Comparison of ENCODE assay signal across 11 cellular contexts in the genomic region with DNA sequence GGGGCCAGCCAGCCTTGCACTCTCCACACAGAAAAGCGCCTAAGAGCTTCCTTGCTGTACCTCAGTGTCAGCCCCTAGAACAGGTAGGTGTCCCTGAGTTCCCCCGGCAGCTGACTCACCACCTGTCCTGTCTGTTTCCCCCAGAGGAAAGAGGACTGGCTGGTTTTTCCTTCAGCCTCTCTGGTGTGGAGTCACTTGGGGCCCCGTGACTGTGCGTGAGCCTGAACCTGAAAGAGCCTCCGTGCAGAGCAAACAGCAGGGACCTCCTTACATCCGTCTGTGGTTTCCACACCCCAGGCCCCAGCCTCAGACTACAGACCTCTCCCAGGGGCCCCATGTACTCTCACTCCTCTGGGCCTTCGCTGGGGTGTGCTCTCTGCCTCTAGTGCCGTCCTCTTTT.
A peak's percentile ranks its signal among the peaks of the same experiment; 100 is the strongest.
DNase-seq lines count a peak whose midpoint lies in the region; ATAC-seq and FAIRE-seq lines count a peak whose summit lies in the region.
"Had no signal": no experiment of that assay in that cellular context is flagged by ENCODE, and none has a peak within 500 bp of the region (broad histone marks: within the 10 kb centered on the region; RNA-seq: fewer than 3 reads in every experiment).

No MANE protein-coding gene starts in this region.

- 82% methylated on average over 8 of the region's 8 CpGs for WGBS in right cardiac atrium

- no peaks in the 10 kb centered on the region for H3K36me3 Mint-ChIP-seq in activated CD4-positive, alpha-beta T cell treated with anti-CD3 and anti-CD28 coated beads, Interleukin-2, amount 10 ng/mL, durations not matched to agents 7 days and 5 days (ENCODE audit: low read depth)

- no peak overlapping the region for H3K27ac ChIP-seq in right cardiac atrium (ENCODE audit: low read length)

- H3K27me3 ChIP-seq in right cardiac atrium (ENCODE audit: control insufficient read depth, insufficient read depth): no peaks in the 10 kb centered on the region

- DNase-seq in activated CD4-positive, alpha-beta T cell treated with anti-CD3 and anti-CD28 coated beads, Interleukin-2, amount 10 ng/mL, durations not matched to agents 7 days and 5 days: peak; percentile 74
- peak; percentile 18 for DNase-seq in effector CD4-positive, alpha-beta T cell
- peak; percentile 27 to 34 for DNase-seq in stimulated activated CD8-positive, alpha-beta memory T cell treated with anti-CD3 and anti-CD28 coated beads, Interleukin-7, amount 100 ng/mL, for 4 hours (ENCODE audit: low read depth in 2 of 2)
- DNase-seq in DMS79 treated with DMSO at 0.1 percent for 48 hours (lab: John Stamatoyannopoulos, UW) (no peak), right cardiac atrium (no peak), GM19239 (ENCODE audit: insufficient read length, low spot score) (no peak), NCI-H1048 (lab: John Stamatoyannopoulos, UW) (no peak)
- DNase-seq: mammary epithelial cell, MM.1S had no signal

- H3K27me3 Mint-ChIP-seq in activated CD4-positive, alpha-beta T cell treated with anti-CD3 and anti-CD28 coated beads, Interleukin-2, amount 10 ng/mL, durations not matched to agents 7 days and 5 days: peaks cover 10% of the 10 kb centered on the region

- peaks cover 14% of the 10 kb centered on the region for H3K4me1 ChIP-seq in right cardiac atrium (ENCODE audit: control insufficient read depth, insufficient read depth, low read length)

- H3K4me1 Mint-ChIP-seq in activated CD4-positive, alpha-beta T cell treated with anti-CD3 and anti-CD28 coated beads, Interleukin-2, amount 10 ng/mL, durations not matched to agents 7 days and 5 days: peaks cover 36% of the 10 kb centered on the region

- H3K9me3 ChIP-seq in right cardiac atrium (ENCODE audit: control insufficient read depth, low read length): no peaks in the 10 kb centered on the region

- peak overlapping the region; percentile 60 for H3K4me3 Mint-ChIP-seq in activated CD4-positive, alpha-beta T cell treated with anti-CD3 and anti-CD28 coated beads, Interleukin-2, amount 10 ng/mL, durations not matched to agents 7 days and 5 days

- peak overlapping the region; percentile 75 for H3K27ac Mint-ChIP-seq in activated CD4-positive, alpha-beta T cell treated with anti-CD3 and anti-CD28 coated beads, Interleukin-2, amount 10 ng/mL, durations not matched to agents 7 days and 5 days

- no peak overlapping the region for H3K4me3 ChIP-seq in right cardiac atrium (ENCODE audit: low read length)

- no peak for FAIRE-seq in GM19239 (lab: Jason Lieb, UNC)
- FAIRE-seq: urothelium cell line had no signal

- peaks cover 3% of the 10 kb centered on the region for H3K9me3 Mint-ChIP-seq in activated CD4-positive, alpha-beta T cell treated with anti-CD3 and anti-CD28 coated beads, Interleukin-2, amount 10 ng/mL, durations not matched to agents 7 days and 5 days

- ATAC-seq in HG02885 (IDR thresholded peaks at IDR 0.05; ENCODE audit: poor library complexity, unreplicated experiment) (peak; percentile 68), right cardiac atrium (no peak)

- CTCF ChIA-PET in activated CD4-positive, alpha-beta T cell treated with anti-CD3 and anti-CD28 coated beads, Interleukin-2, amount 10 ng/mL, durations not matched to agents 7 days and 5 days (lab: Charles Lee): interaction anchor here (0.7 to 0.9 kb wide), 3 partner anchors 9 to 24 kb away, joined by 3 to 4 read pairs (median 3); no protein-coding TSS in a partner anchor

- intact Hi-C loops in right cardiac atrium (cut with DNase I): no loop called here

- POLR2A ChIA-PET in activated CD4-positive, alpha-beta T cell treated with anti-CD3 and anti-CD28 coated beads, Interleukin-2, amount 10 ng/mL, durations not matched to agents 7 days and 5 days (lab: Charles Lee): no interaction called here

Comparison
In these comparisons a context has a peak if more than half of its experiments do, and no peak if none do; other contexts are left out.
1. DNase-seq: peak in activated CD4-positive, alpha-beta T cell treated with anti-CD3 and anti-CD28 coated beads, Interleukin-2, amount 10 ng/mL, durations not matched to agents 7 days and 5 days (single experiment), effector CD4-positive, alpha-beta T cell (single experiment) and stimulated activated CD8-positive, alpha-beta memory T cell treated with anti-CD3 and anti-CD28 coated beads, Interleukin-7, amount 100 ng/mL, for 4 hours (2 of 2); none in DMS79 treated with DMSO at 0.1 percent for 48 hours (single experiment), right cardiac atrium (0 of 3), GM19239 (single experiment) and NCI-H1048 (single experiment).